In the genomic region with DNA sequence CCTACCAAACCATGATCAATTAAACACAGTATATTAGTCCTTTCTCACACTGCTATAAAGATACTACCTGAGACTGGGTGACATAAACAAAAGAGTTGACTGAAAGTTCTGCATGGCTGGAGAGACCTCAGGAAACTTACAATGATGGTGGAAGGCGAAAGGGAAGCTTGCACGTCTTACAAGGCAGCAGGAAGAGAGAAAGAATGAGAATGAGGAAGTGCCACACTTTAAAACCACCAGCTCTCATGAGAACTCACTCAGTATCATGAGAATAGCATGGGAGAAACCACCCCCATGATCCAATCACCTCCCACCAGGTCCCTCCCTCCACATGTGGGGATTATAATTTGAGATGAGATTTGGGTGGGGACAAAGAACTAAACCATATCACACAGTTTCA, we compare ENCODE assay signal across 22 cellular contexts.
"Had no signal": no experiment of that assay in that cellular context is flagged by ENCODE, and none has a peak within 500 bp of the region (broad histone marks: within the 10 kb centered on the region; RNA-seq: fewer than 3 reads in every experiment).

No MANE protein-coding gene starts in this region.

- H3K9me3 ChIP-seq: SK-N-SH had no signal

- H3K36me3 ChIP-seq: MG63 had no signal

- H3K4me3 ChIP-seq: MG63 had no signal

- DNase-seq: Karpas-422, KG1, MG63, NCI-H1092 treated with DMSO at 0.1 percent for 48 hours, NCI-H1436, NCI-H187, NCI-H2029, NCI-H2081 treated with DMSO at 0.1 percent for 48 hours, NCI-H2171, NCI-H226, NCI-H446, NCI-H510A, NCI-H524 treated with DMSO at 0.1 percent for 48 hours, NCI-H69, NCI-H774, PC-3, SHP77, SK-N-SH, SW 1271, T-cell had no signal

- H3K27me3 ChIP-seq: MG63 had no signal

- H3K27ac ChIP-seq: HL-60, RWPE1 had no signal
